In the genomic region with DNA sequence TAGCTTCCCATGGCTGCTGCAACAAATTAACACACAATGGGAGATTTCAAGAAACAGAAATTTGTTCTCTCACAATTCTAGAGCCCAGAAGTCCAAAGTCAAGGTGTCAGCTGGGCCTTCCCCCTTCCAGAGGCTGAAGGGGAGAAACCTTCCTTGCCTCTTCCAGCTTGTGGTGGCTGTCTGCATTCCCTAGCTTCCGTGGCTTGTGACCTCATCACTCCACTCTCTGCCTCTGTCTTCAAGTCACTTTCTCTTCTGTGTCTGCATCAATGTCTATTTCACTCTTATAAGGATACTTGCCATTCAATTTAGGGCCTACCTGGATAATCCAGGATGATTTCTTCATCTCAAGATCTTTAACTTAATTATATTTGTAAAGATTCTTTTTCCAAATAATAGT, we compare ENCODE assay signal across 2 cellular contexts.
TF ChIP-seq lines count a peak whose summit lies in the region.

No MANE protein-coding gene starts in this region.

TF ChIP-seq in IMR-90, 13 proteins besides CTCF, POLR2A, EP300 and RAD21:
- no peak for TF ChIP-seq NFE2L2 (IDR thresholded peaks at IDR 0.05; ENCODE audit: low read depth, low read length)

TF ChIP-seq in GM23338, 12 proteins besides CTCF, POLR2A, EP300 and RAD21:
- TF ChIP-seq EZH2 (IDR thresholded peaks at IDR 0.05; ENCODE audit: low read depth, unreplicated experiment): no peak
- no peak for TF ChIP-seq CREB1 (CRISPR knock-in tag; IDR thresholded peaks at IDR 0.05; ENCODE audit: low read depth)
- no peak for TF ChIP-seq JUNB (IDR thresholded peaks at IDR 0.05; ENCODE audit: unreplicated experiment)
